ENCODE assay signal across 22 cellular contexts in genomic region chr2:95602146-95602545, GRCh38. TPM values are rescaled to one million over a fixed set of nuclear protein-coding genes. Genes with fewer than 3 reads are reported as not detected.
"Had no signal": no experiment of that assay in that cellular context is flagged by ENCODE, and none has a peak within 500 bp of the region (broad histone marks: within the 10 kb centered on the region; RNA-seq: fewer than 3 reads in every experiment).

No MANE protein-coding gene starts in this region.

RNA-seq across cellular contexts. Expression of gene TRIM43, which starts 10.3 kb away (rescaled TPM):
- total RNA-seq: naive thymus-derived CD8-positive, alpha-beta T cell; natural killer cell; natural killer cell treated with Interleukin-12 subunit alpha and Interleukin-12 subunit beta and Interleukin-15 and Interleukin-18, amount 100 ng/mL, for 72 hours; neural crest cell; occipital lobe; omental fat pad; osteoblast; osteocyte; ovary; pancreas; posterior vena cava; progenitor cell of endocrine pancreas; psoas muscle; pulmonary artery endothelial cell; right atrium auricular region; right cardiac atrium; right lobe of liver; sciatic nerve; sigmoid colon; skeletal muscle tissue; smooth muscle cell; spleen had no signal
